1 cellular context compared by ENCODE assay signal in the genomic region with DNA sequence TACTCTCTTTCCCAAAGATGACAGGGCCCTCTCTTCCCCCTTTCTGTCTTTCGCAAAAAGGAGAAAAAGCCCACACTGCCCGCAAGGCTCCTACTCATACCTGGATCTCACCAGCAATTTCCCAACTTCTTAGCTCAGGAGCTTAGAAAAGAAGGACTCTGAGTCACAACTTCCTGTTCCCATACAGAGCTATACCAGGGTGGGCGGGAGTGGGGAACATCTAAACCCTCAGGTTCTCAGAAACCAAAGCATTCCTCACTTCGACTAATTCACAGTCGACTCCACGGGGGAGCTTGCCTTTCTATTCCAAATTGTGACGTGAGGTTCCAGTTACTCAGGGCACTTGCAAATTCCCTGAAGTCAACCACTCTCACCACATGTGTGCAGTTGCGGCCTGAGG.
TF ChIP-seq lines count a peak whose summit lies in the region.

No MANE protein-coding gene starts in this region.

TF ChIP-seq in H1, 55 proteins besides CTCF, POLR2A, EP300 and RAD21:
- TF ChIP-seq, protein P1, sequence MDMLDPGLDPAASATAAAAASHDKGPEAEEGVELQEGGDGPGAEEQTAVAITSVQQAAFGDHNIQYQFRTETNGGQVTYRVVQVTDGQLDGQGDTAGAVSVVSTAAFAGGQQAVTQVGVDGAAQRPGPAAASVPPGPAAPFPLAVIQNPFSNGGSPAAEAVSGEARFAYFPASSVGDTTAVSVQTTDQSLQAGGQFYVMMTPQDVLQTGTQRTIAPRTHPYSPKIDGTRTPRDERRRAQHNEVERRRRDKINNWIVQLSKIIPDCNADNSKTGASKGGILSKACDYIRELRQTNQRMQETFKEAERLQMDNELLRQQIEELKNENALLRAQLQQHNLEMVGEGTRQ (IDR thresholded peaks at IDR 0.05; ENCODE audit: low read length) = no peak
- no peak for TF ChIP-seq HDAC2 (IDR thresholded peaks at IDR 0.05; ENCODE audit: borderline replicate concordance in 1 of 2, low read depth in 2 of 2, low read length in 2 of 2)
- no peak for TF ChIP-seq CTBP2 (IDR thresholded peaks at IDR 0.05; ENCODE audit: borderline replicate concordance, insufficient read depth, insufficient read length, low read length)
- TF ChIP-seq SIRT6 (IDR thresholded peaks at IDR 0.05; ENCODE audit: low read length) = no peak
TF ChIP-seq in H1: peak in this region for 0.
